1 cellular context compared by ENCODE assay signal in genomic region chr9:98867109-98867433, GRCh38.
TF ChIP-seq lines count a peak whose summit lies in the region.

No MANE protein-coding gene starts in this region.

TF ChIP-seq in GM23338, 12 proteins besides CTCF, POLR2A, EP300 and RAD21 (continued from another document):
- no peak for TF ChIP-seq REST (IDR thresholded peaks at IDR 0.05; ENCODE audit: unreplicated experiment)
- no peak for TF ChIP-seq ZNF462 (CRISPR knock-in tag; IDR thresholded peaks at IDR 0.05)
- no peak for TF ChIP-seq POLR2AphosphoS5 (IDR thresholded peaks at IDR 0.05; ENCODE audit: low read depth)
- TF ChIP-seq EZH2phosphoT487 (IDR thresholded peaks at IDR 0.05; ENCODE audit: unreplicated experiment), result no peak
- TF ChIP-seq ETS1 (IDR thresholded peaks at IDR 0.05), result no peak
- no peak for TF ChIP-seq NANOG (IDR thresholded peaks at IDR 0.05; ENCODE audit: borderline replicate concordance)
- no peak for TF ChIP-seq ZNF114 (CRISPR knock-in tag; IDR thresholded peaks at IDR 0.05)
- no peak for TF ChIP-seq EZH2 (IDR thresholded peaks at IDR 0.05; ENCODE audit: low read depth, unreplicated experiment)
- no peak for TF ChIP-seq STAT1 (IDR thresholded peaks at IDR 0.05; ENCODE audit: unreplicated experiment)
